Comparison of ENCODE assay signal across 8 cellular contexts in the genomic region with DNA sequence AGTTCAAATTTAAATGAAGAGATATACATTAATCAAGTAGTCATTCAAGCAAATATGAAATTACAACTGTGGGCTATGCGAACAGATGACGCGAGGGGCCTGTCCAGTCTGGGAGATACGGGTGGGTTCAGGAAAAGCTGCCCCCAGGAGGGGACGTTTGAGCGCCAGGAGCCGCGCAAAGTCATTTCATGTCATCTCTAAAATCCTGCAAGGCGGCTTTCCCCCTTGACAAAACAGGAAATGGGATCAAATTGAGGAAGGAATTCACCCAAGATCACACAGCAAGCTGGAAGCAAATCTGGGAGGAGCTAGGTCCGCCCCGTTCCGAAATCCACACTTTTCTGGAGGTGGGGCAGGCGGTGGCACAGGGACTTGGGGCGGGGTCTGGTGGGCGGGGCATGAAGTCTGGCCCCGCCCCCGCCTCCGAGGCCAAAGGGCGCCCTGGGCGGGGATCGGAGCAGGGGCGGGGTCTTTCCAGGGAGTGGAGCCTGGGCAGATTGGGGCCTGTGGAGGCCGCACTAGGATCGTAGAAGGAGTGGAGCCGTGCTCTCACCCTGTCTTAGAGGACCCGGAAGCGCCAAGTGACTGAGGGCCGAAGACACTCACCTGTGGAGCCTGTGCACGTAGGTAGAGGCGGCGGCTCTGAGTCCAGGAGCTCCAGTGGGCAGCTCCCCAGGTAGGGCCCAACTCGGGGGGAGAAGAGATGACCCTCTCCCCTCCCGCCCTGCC. TPM values are rescaled to one million over a fixed set of nuclear protein-coding genes. Genes with fewer than 3 reads are reported as not detected.
A peak's percentile ranks its signal among the peaks of the same experiment; 100 is the strongest.
DNase-seq lines count a peak whose midpoint lies in the region; ATAC-seq and TF ChIP-seq lines count a peak whose summit lies in the region.

A gene with protein sequence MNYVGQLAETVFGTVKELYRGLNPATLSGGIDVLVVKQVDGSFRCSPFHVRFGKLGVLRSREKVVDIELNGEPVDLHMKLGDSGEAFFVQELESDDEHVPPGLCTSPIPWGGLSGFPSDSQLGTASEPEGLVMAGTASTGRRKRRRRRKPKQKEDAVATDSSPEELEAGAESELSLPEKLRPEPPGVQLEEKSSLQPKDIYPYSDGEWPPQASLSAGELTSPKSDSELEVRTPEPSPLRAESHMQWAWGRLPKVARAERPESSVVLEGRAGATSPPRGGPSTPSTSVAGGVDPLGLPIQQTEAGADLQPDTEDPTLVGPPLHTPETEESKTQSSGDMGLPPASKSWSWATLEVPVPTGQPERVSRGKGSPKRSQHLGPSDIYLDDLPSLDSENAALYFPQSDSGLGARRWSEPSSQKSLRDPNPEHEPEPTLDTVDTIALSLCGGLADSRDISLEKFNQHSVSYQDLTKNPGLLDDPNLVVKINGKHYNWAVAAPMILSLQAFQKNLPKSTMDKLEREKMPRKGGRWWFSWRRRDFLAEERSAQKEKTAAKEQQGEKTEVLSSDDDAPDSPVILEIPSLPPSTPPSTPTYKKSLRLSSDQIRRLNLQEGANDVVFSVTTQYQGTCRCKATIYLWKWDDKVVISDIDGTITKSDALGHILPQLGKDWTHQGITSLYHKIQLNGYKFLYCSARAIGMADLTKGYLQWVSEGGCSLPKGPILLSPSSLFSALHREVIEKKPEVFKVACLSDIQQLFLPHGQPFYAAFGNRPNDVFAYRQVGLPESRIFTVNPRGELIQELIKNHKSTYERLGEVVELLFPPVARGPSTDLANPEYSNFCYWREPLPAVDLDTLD (plus strand): TSS at position 495 of the 729 bp plus-strand sequence. CDS start 4,983 bp downstream, outside the sequence.

- H3K4me2 ChIP-seq in OCI-LY7 (ENCODE audit: low read length), result peak within 1 kb of the TSS; percentile 67

- H3K36me3 ChIP-seq in OCI-LY7 (ENCODE audit: insufficient read depth, low read length) (no peaks in the 10 kb centered on the region), stomach (peaks cover 0 to 2% (median 1%) of the 10 kb centered on the region in 4 donors)
- H3K36me3 ChIP-seq in naive thymus-derived CD4-positive, alpha-beta T cell (ENCODE audit: control insufficient read depth in 2 of 3, insufficient read depth in 3 of 3, low read length in 3 of 3), result no peaks in the 10 kb centered on the region

- DNase-seq in ELR (ENCODE audit: low read depth) (peak; percentile 93), OCI-LY7 (ENCODE audit: low spot score) (peak; percentile 55), activated T-helper 1 cell treated with Interleukin-2 at 50 U/mL for 16 hours (ENCODE audit: low read depth) (peak; percentile 27), fibroblast of mammary gland (ENCODE audit: low read depth) (peak; percentile 92), stomach (peak; percentile 94), NCI-H1694 treated with DMSO at 0.1 percent for 48 hours (lab: John Stamatoyannopoulos, UW) (no peak)
- DNase-seq in naive thymus-derived CD4-positive, alpha-beta T cell, result peak in 7 of 9 donors; percentile 8 to 68 (median 37)

- no peaks in the 10 kb centered on the region for H3K9me2 ChIP-seq in OCI-LY7 (ENCODE audit: insufficient read depth, low read length)

- H3K9me3 ChIP-seq in OCI-LY7 (ENCODE audit: low read length) (no peaks in the 10 kb centered on the region), stomach (no peaks in the 10 kb centered on the region)
- no peaks in the 10 kb centered on the region for H3K9me3 ChIP-seq in naive thymus-derived CD4-positive, alpha-beta T cell (ENCODE audit: control insufficient read depth in 2 of 3, low read length in 3 of 3)

- peak; percentile 63 for ATAC-seq in HG03432 (IDR thresholded peaks at IDR 0.05; ENCODE audit: unreplicated experiment)
- peak; percentile 77 for ATAC-seq in naive thymus-derived CD4-positive, alpha-beta T cell

- H3K4me1 ChIP-seq in OCI-LY7 (ENCODE audit: insufficient read depth, low read length, poor library complexity, severe bottlenecking) (peaks cover 17% of the 10 kb centered on the region), stomach (peaks cover 10 to 36% (median 27%) of the 10 kb centered on the region in 4 donors)
- peaks cover 0 to 3% of the 10 kb centered on the region in 2 donors for H3K4me1 ChIP-seq in naive thymus-derived CD4-positive, alpha-beta T cell (ENCODE audit: control insufficient read depth in 2 of 2, insufficient read depth in 2 of 2, low read length in 2 of 2)

- H3K27ac ChIP-seq in OCI-LY7 (ENCODE audit: low read depth, low read length, poor library complexity, severe bottlenecking) (no peak within 1 kb of the TSS), stomach (peak within 1 kb of the TSS; percentile 79 to 90 (median 88))
- no peak within 1 kb of the TSS for H3K27ac ChIP-seq in naive thymus-derived CD4-positive, alpha-beta T cell (ENCODE audit: low read depth, low read length)

- peak in 1 of 4 donors; percentile 14 for TF ChIP-seq POLR2A in stomach (IDR thresholded peaks at IDR 0.05)

- no peaks in the 10 kb centered on the region for H3K9me3 Mint-ChIP-seq in naive thymus-derived CD4-positive, alpha-beta T cell

- CTCF ChIA-PET in OCI-LY7 (lab: Charles Lee; ENCODE audit: unreplicated experiment), result interaction anchor here (0.7 to 1.1 kb wide), 2 partner anchors 37 to 168 kb away, joined by 3 read pairs; no protein-coding TSS in a partner anchor
- CTCF ChIA-PET in naive thymus-derived CD4-positive, alpha-beta T cell (lab: Charles Lee), result interaction anchor here (1.2 to 2.7 kb wide), 8 partner anchors 9 to 349 kb away, joined by 3 to 21 read pairs (median 5); no protein-coding TSS in a partner anchor

- H3K4me3 ChIP-seq in OCI-LY7 (ENCODE audit: low read depth, low read length, poor library complexity, severe bottlenecking) (peak within 1 kb of the TSS; percentile 30), fibroblast of mammary gland (ENCODE audit: control insufficient read depth, low read depth, low read length) (peak within 1 kb of the TSS; percentile 62), stomach (peak within 1 kb of the TSS; percentile 37 to 52 (median 38))
- peak within 1 kb of the TSS; percentile 28 for H3K4me3 ChIP-seq in naive thymus-derived CD4-positive, alpha-beta T cell (ENCODE audit: low read length)

- H3K79me2 ChIP-seq in OCI-LY7 (ENCODE audit: insufficient read depth, low read depth, low read length), result no peaks in the 10 kb centered on the region

- BruUV-seq in OCI-LY7 (replicated peaks; lab: Mats Ljungman, UMichigan), result no TSS peak

- WGBS in stomach, 5 donors, result 2 to 9% (median 6%) methylated on average over 17 to 33 of the region's 33 CpGs

- intact Hi-C loops in OCI-LY7 (cut with micrococcal nuclease; ENCODE audit: unreplicated experiment), result loop anchor here (1.0 kb wide), 3 partner anchors 167 to 372 kb away; no protein-coding TSS in a partner anchor
- intact Hi-C loops in naive thymus-derived CD4-positive, alpha-beta T cell (cut with micrococcal nuclease), result loop anchor here (1.0 to 2.0 kb wide), 11 partner anchors 23 to 372 kb away; a partner anchor contains a TSS
- intact Hi-C loops in stomach (cut with DNase I; ENCODE audit: low total_unique reads), result loop anchor here (5.0 kb wide), 1 partner anchor 168 kb away; no protein-coding TSS in a partner anchor

- H3K4me1 Mint-ChIP-seq in naive thymus-derived CD4-positive, alpha-beta T cell, result peaks cover 8 to 15% (median 9%) of the 10 kb centered on the region in 7 donors

- H3K27me3 Mint-ChIP-seq in naive thymus-derived CD4-positive, alpha-beta T cell, result peaks cover 0 to 12% (median 3%) of the 10 kb centered on the region in 5 donors

- no peaks in the 10 kb centered on the region for H4K20me1 ChIP-seq in OCI-LY7 (ENCODE audit: insufficient read depth, low read length)

- peak within 1 kb of the TSS in 5 of 9 donors; percentile 47 to 86 (median 67) for H3K27ac Mint-ChIP-seq in naive thymus-derived CD4-positive, alpha-beta T cell

- no peak for TF ChIP-seq EP300 in stomach (IDR thresholded peaks at IDR 0.05)

- H3K4me3 Mint-ChIP-seq in naive thymus-derived CD4-positive, alpha-beta T cell, result peak within 1 kb of the TSS; percentile 72 to 85 (median 82)

- POLR2A ChIA-PET in OCI-LY7 (lab: Charles Lee), result interaction anchor here (0.6 to 1.2 kb wide), 4 partner anchors 33 to 206 kb away, joined by 3 to 4 read pairs (median 4); no protein-coding TSS in a partner anchor
- POLR2A ChIA-PET in naive thymus-derived CD4-positive, alpha-beta T cell (lab: Charles Lee), result interaction anchor here (0.6 to 1.3 kb wide), 2 partner anchors 168 to 275 kb away, joined by 3 to 4 read pairs; no protein-coding TSS in a partner anchor

- H3K36me3 Mint-ChIP-seq in naive thymus-derived CD4-positive, alpha-beta T cell, result no peaks in the 10 kb centered on the region

- peak within 1 kb of the TSS; percentile 56; the same call in 1 of the 2 replicates for H2AFZ ChIP-seq in OCI-LY7 (ENCODE audit: low read length)

- TF ChIP-seq CTCF in OCI-LY7 (conservative IDR thresholded peaks at IDR 0.05; ENCODE audit: low read length) (0 out of 2 replicates have a peak, but pooled peaks have one; percentile 4), fibroblast of mammary gland (conservative IDR thresholded peaks at IDR 0.05; ENCODE audit: control insufficient read depth, insufficient read depth, low read depth, low read length) (no peak), stomach (IDR thresholded peaks at IDR 0.05) (no peak)

- H3K27me3 ChIP-seq in naive thymus-derived CD4-positive, alpha-beta T cell (ENCODE audit: control insufficient read depth in 2 of 2, insufficient read depth in 2 of 2, low read length in 2 of 2), result no peaks in the 10 kb centered on the region
- no peaks in the 10 kb centered on the region for H3K27me3 ChIP-seq in stomach

RNA-seq across cellular contexts. Expression of the gene that starts here (rescaled TPM):
- total RNA-seq in OCI-LY7 (2014; rRNA removed; shearing (Covaris generic)), result 0.19 and 0.51 TPM in 2 replicates
- 1.6 and 2.1 TPM in 2 replicates for total RNA-seq in OCI-LY7 (2022)
- 1 to 10 TPM in 2 of 5 experiments, under 1 TPM in 3; 0.37 to 3.0 (median 0.84) TPM for total RNA-seq in naive thymus-derived CD4-positive, alpha-beta T cell
- polyA plus RNA-seq in naive thymus-derived CD4-positive, alpha-beta T cell, result under 1 TPM in 1 of 2 donors, not detected in 1; 0.10 TPM
- total RNA-seq in stomach, result 100 to 1,000 TPM in 2 of 5 donors, 10 to 100 TPM in 2, 1 to 10 TPM in 1; 8.6 to 289 (median 44.6) TPM
- 10 to 100 TPM in 1 of 3 donors, 1 to 10 TPM in 2; 5.7 to 28.8 (median 9.2) TPM for polyA plus RNA-seq in stomach

Comparison
In these comparisons a context has a peak if more than half of its experiments do, and no peak if none do; other contexts are left out.
1. RNA of the gene that starts here (polyA plus RNA-seq): 5.7 to 28.8 TPM in stomach; 0.10 TPM in naive thymus-derived CD4-positive, alpha-beta T cell; every median in the first group is over 4 times any median in the second.
2. H3K27ac ChIP-seq: peak in stomach (5 of 5); none in OCI-LY7 (single experiment) and naive thymus-derived CD4-positive, alpha-beta T cell (single experiment).
3. Peak in every context shown above with its lines, with median percentiles within 50 percentile points of each other: H3K4me3 ChIP-seq.